Comparison of ENCODE assay signal across 8 cellular contexts in genomic region chr2:168136392-168136977, GRCh38.
A peak's percentile ranks its signal among the peaks of the same experiment; 100 is the strongest.
DNase-seq lines count a peak whose midpoint lies in the region; TF ChIP-seq lines count a peak whose summit lies in the region.

No MANE protein-coding gene starts in this region.

- H3K9ac ChIP-seq in H9 (ENCODE audit: extremely low read depth, insufficient read length, low read length): no peak overlapping the region
- H3K9ac ChIP-seq in mesendoderm (ENCODE audit: low read length): no peak overlapping the region

- no peak overlapping the region for H3K27ac Mint-ChIP-seq in H9

- H3K18ac ChIP-seq in H9 (ENCODE audit: insufficient read length, low read depth, low read length) (no peak overlapping the region), mesendoderm (ENCODE audit: low read length) (no peak overlapping the region)

- DNase-seq in DMS 273 (lab: John Stamatoyannopoulos, UW; ENCODE audit: unreplicated experiment): peak; percentile 55
- DNase-seq in DMS 273 treated with DMSO at 0.1 percent for 48 hours (lab: John Stamatoyannopoulos, UW): no peak
- no peak for DNase-seq in H9
- peak; percentile 68 for DNase-seq in NCI-H2227 (lab: John Stamatoyannopoulos, UW; ENCODE audit: unreplicated experiment)
- peak; percentile 31 for DNase-seq in cerebellar cortex (ENCODE audit: low spot score)
- DNase-seq in mesendoderm: peak; percentile 57
- no peak for DNase-seq in activated CD8-positive, alpha-beta memory T cell treated with anti-CD3 and anti-CD28 coated beads for 24 hours
- no peak for DNase-seq in HuH-7 (ENCODE audit: low spot score)

- H3K4ac ChIP-seq in H9 (ENCODE audit: low read depth, low read length): no peak overlapping the region
- H3K4ac ChIP-seq in mesendoderm (ENCODE audit: low read depth, low read length): no peak overlapping the region

- H3K27me3 Mint-ChIP-seq in H9 (ENCODE audit: low read depth): no peaks in the 10 kb centered on the region

- no peaks in the 10 kb centered on the region for H3K9me3 ChIP-seq in H9 (ENCODE audit: control insufficient read depth, low read depth, low read length)

- H2BK5ac ChIP-seq in H9 (ENCODE audit: insufficient read length, low read length): no peak overlapping the region
- no peak overlapping the region for H2BK5ac ChIP-seq in mesendoderm (ENCODE audit: low read length)

- peaks cover 27 to 30% of the 10 kb centered on the region in 2 experiments for H3K4me1 Mint-ChIP-seq in H9

- WGBS in H9 (ENCODE audit: extremely low coverage, insufficient read length, low lambda C conversion rate): no CpG with 5 or more reads among the region's 2 CpGs
- no CpG with 5 or more reads among the region's 2 CpGs for WGBS in mesendoderm (ENCODE audit: extremely low coverage, insufficient coverage, low lambda C conversion rate)

- no peak overlapping the region for H3T11ph ChIP-seq in H9 (ENCODE audit: low read length)

- H3K79me1 ChIP-seq in H9 (ENCODE audit: insufficient read depth, low read depth, low read length, poor library complexity, severe bottlenecking) (no peaks in the 10 kb centered on the region), mesendoderm (ENCODE audit: low read length) (no peaks in the 10 kb centered on the region)

- no peaks in the 10 kb centered on the region for H4K20me1 ChIP-seq in H9 (ENCODE audit: control insufficient read depth, insufficient read depth, insufficient read length)

- H3K4me1 ChIP-seq in H9 (ENCODE audit: insufficient read depth, low read length) (peaks cover 9% of the 10 kb centered on the region), mesendoderm (ENCODE audit: control insufficient read depth, low read depth, low read length) (peaks cover 8% of the 10 kb centered on the region)

- peak; percentile 72 for TF ChIP-seq CTCF in H9 (conservative IDR thresholded peaks at IDR 0.05)

- no peak overlapping the region for H3K23ac ChIP-seq in H9 (ENCODE audit: insufficient read length, low read depth, low read length)
- no peak overlapping the region for H3K23ac ChIP-seq in mesendoderm (ENCODE audit: low read length)

- H3K4me2 ChIP-seq in H9 (ENCODE audit: insufficient read depth, insufficient read length, low read length) (no peak overlapping the region), mesendoderm (ENCODE audit: low read length) (no peak overlapping the region)

- H3K4me3 Mint-ChIP-seq in H9: no peak overlapping the region

- no peak overlapping the region for H2AFZ ChIP-seq in H9 (ENCODE audit: low read length)

- H3K27me3 ChIP-seq in H9 (ENCODE audit: insufficient read depth, low read length): no peaks in the 10 kb centered on the region
- H3K27me3 ChIP-seq in mesendoderm (ENCODE audit: insufficient read depth, low read length, poor library complexity): no peaks in the 10 kb centered on the region

- no peak overlapping the region for H3K4me3 ChIP-seq in mesendoderm (ENCODE audit: low read length)

- H2AK5ac ChIP-seq in H9 (ENCODE audit: insufficient read length, low read length): no peak overlapping the region
- H2AK5ac ChIP-seq in mesendoderm (ENCODE audit: low read length): no peak overlapping the region

- H4K8ac ChIP-seq in H9 (replicated peaks; ENCODE audit: insufficient read length, low read depth, low read length) (no peak overlapping the region), mesendoderm (ENCODE audit: low read depth, low read length) (no peak overlapping the region)

- no peak overlapping the region for H2BK12ac ChIP-seq in H9 (ENCODE audit: insufficient read length, low read depth, low read length)

- H3K27ac ChIP-seq in H9 (ENCODE audit: insufficient read length, low read depth, low read length) (no peak overlapping the region), mesendoderm (ENCODE audit: low read depth, low read length) (no peak overlapping the region)

- H3K56ac ChIP-seq in H9 (ENCODE audit: insufficient read length, low read depth, low read length) (no peak overlapping the region), mesendoderm (ENCODE audit: low read length) (no peak overlapping the region)

- no peaks in the 10 kb centered on the region for H3K79me2 ChIP-seq in H9 (ENCODE audit: insufficient read depth, low read length)
- H3K79me2 ChIP-seq in mesendoderm (ENCODE audit: control insufficient read depth, insufficient read depth, low read length): no peaks in the 10 kb centered on the region

- no peak overlapping the region for H4K5ac ChIP-seq in H9 (ENCODE audit: insufficient read length, low read depth, low read length)
- H4K5ac ChIP-seq in mesendoderm (ENCODE audit: low read length): no peak overlapping the region

- H3K9me3 Mint-ChIP-seq in H9: no peaks in the 10 kb centered on the region

- H3K36me3 ChIP-seq in mesendoderm (ENCODE audit: control insufficient read depth, insufficient read depth, low read length): no peaks in the 10 kb centered on the region

- no peak overlapping the region for H4K91ac ChIP-seq in H9 (ENCODE audit: insufficient read length, low read depth, low read length)

- H2BK120ac ChIP-seq in H9 (ENCODE audit: low read depth, low read length, poor library complexity, severe bottlenecking): no peak overlapping the region
- H2BK120ac ChIP-seq in mesendoderm (ENCODE audit: low read depth, low read length): no peak overlapping the region

- no peaks in the 10 kb centered on the region for H3K23me2 ChIP-seq in H9 (ENCODE audit: insufficient read length, low read depth, low read length, poor library complexity, severe bottlenecking)

- no peak overlapping the region for H2BK15ac ChIP-seq in H9 (ENCODE audit: low read depth, low read length)
- no peak overlapping the region for H2BK15ac ChIP-seq in mesendoderm (replicated peaks; ENCODE audit: low read depth)

- no peak overlapping the region for H2BK20ac ChIP-seq in H9 (ENCODE audit: low read depth, low read length, poor library complexity, severe bottlenecking)

- peaks cover 0 to 4% (median 0%) of the 10 kb centered on the region in 3 experiments; a peak in 1 of 7 replicates for H3K36me3 Mint-ChIP-seq in H9 (ENCODE audit: insufficient read depth in 1 of 3, low read depth in 3 of 3)

- no peak overlapping the region for H3K14ac ChIP-seq in H9 (ENCODE audit: insufficient read depth, low read length)

Comparison
In these comparisons a context has a peak if more than half of its experiments do, and no peak if none do; other contexts are left out.
1. DNase-seq: peak in DMS 273 (single experiment), NCI-H2227 (single experiment), cerebellar cortex (single experiment) and mesendoderm (single experiment); none in DMS 273 treated with DMSO at 0.1 percent for 48 hours (single experiment), H9 (single experiment), activated CD8-positive, alpha-beta memory T cell treated with anti-CD3 and anti-CD28 coated beads for 24 hours (single experiment) and HuH-7 (single experiment).